ENCODE assay signal across 10 cellular contexts in genomic region chr22:47192651-47193437, GRCh38.
DNase-seq lines count a peak whose midpoint lies in the region; FAIRE-seq lines count a peak whose summit lies in the region.
"Had no signal": no experiment of that assay in that cellular context is flagged by ENCODE, and none has a peak within 500 bp of the region (broad histone marks: within the 10 kb centered on the region; RNA-seq: fewer than 3 reads in every experiment).

No MANE protein-coding gene starts in this region.

- H3K9me3 Mint-ChIP-seq in activated CD4-positive, alpha-beta memory T cell treated with anti-CD3 and anti-CD28 coated beads, Interleukin-2, amount 10 ng/mL, durations not matched to agents 7 days and 5 days, result no peaks in the 10 kb centered on the region
- H3K9me3 Mint-ChIP-seq: neural crest cell had no signal

- POLR2A ChIA-PET in activated CD4-positive, alpha-beta memory T cell treated with anti-CD3 and anti-CD28 coated beads, Interleukin-2, amount 10 ng/mL, durations not matched to agents 7 days and 5 days (lab: Charles Lee), result no interaction called here

- H3K4me1 Mint-ChIP-seq in activated CD4-positive, alpha-beta memory T cell treated with anti-CD3 and anti-CD28 coated beads, Interleukin-2, amount 10 ng/mL, durations not matched to agents 7 days and 5 days, result no peaks in the 10 kb centered on the region
- H3K4me1 Mint-ChIP-seq: neural crest cell had no signal

- H3K27ac Mint-ChIP-seq in activated CD4-positive, alpha-beta memory T cell treated with anti-CD3 and anti-CD28 coated beads, Interleukin-2, amount 10 ng/mL, durations not matched to agents 7 days and 5 days, result no peak overlapping the region

- no peaks in the 10 kb centered on the region for H3K27me3 Mint-ChIP-seq in activated CD4-positive, alpha-beta memory T cell treated with anti-CD3 and anti-CD28 coated beads, Interleukin-2, amount 10 ng/mL, durations not matched to agents 7 days and 5 days

- FAIRE-seq in GM18507 (lab: Jason Lieb, UNC), result no peak
- FAIRE-seq: colon had no signal

- CTCF ChIA-PET in activated CD4-positive, alpha-beta memory T cell treated with anti-CD3 and anti-CD28 coated beads, Interleukin-2, amount 10 ng/mL, durations not matched to agents 7 days and 5 days (lab: Charles Lee), result no interaction called here

- no peak overlapping the region for H3K4me3 Mint-ChIP-seq in activated CD4-positive, alpha-beta memory T cell treated with anti-CD3 and anti-CD28 coated beads, Interleukin-2, amount 10 ng/mL, durations not matched to agents 7 days and 5 days
- H3K4me3 Mint-ChIP-seq: neural crest cell had no signal

- H3K36me3 Mint-ChIP-seq in activated CD4-positive, alpha-beta memory T cell treated with anti-CD3 and anti-CD28 coated beads, Interleukin-2, amount 10 ng/mL, durations not matched to agents 7 days and 5 days (ENCODE audit: low read depth), result no peaks in the 10 kb centered on the region

- intact Hi-C loops in posterior vena cava (cut with DNase I), result no loop called here

- DNase-seq in NCI-H146 (lab: John Stamatoyannopoulos, UW) (peak; percentile 29), NCI-H146 treated with DMSO at 0.1 percent for 48 hours (lab: John Stamatoyannopoulos, UW; ENCODE audit: unreplicated experiment) (no peak), GM18507 (ENCODE audit: extremely low spot score, insufficient read length, low read depth) (peak; percentile 23), posterior vena cava (ENCODE audit: low spot score) (peak; percentile 67), NCI-H2029 (lab: John Stamatoyannopoulos, UW) (no peak), COR-L47 (lab: John Stamatoyannopoulos, UW) (no peak), DMS114 treated with DMSO at 0.1 percent for 48 hours (lab: John Stamatoyannopoulos, UW; ENCODE audit: unreplicated experiment) (no peak)
- DNase-seq in activated CD4-positive, alpha-beta memory T cell treated with anti-CD3 and anti-CD28 coated beads, Interleukin-2, amount 10 ng/mL, durations not matched to agents 7 days and 5 days, result peak; percentile 16

Comparison
In these comparisons a context has a peak if more than half of its experiments do, and no peak if none do; other contexts are left out.
1. DNase-seq: peak in NCI-H146 (single experiment), GM18507 (single experiment), activated CD4-positive, alpha-beta memory T cell treated with anti-CD3 and anti-CD28 coated beads, Interleukin-2, amount 10 ng/mL, durations not matched to agents 7 days and 5 days (single experiment) and posterior vena cava (single experiment); none in NCI-H146 treated with DMSO at 0.1 percent for 48 hours (single experiment), NCI-H2029 (single experiment), COR-L47 (single experiment) and DMS114 treated with DMSO at 0.1 percent for 48 hours (single experiment).